1 cellular context compared by ENCODE assay signal in the genomic region with DNA sequence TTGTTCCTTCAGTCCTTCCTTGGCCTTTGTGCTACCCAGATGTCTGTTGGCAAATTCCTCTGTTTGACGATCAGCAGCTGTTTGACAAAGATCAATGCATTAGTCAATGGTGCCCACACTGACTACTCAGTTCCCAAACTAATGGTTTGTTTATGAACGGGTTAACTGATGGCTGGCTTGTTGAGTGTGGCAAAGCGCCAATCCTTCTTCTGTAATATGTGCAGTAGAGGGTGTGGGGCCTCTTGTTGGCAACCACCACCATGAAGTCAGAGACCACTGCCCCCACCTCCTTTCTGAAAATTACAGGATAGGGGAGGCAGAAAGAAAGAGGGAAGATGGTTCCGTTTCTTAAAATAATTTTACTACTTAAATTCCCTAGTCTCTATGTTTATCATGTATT.
TF ChIP-seq lines count a peak whose summit lies in the region.

No MANE protein-coding gene starts in this region.

TF ChIP-seq in IMR-90, 13 proteins besides CTCF, POLR2A, EP300 and RAD21:
- TF ChIP-seq, protein P1, sequence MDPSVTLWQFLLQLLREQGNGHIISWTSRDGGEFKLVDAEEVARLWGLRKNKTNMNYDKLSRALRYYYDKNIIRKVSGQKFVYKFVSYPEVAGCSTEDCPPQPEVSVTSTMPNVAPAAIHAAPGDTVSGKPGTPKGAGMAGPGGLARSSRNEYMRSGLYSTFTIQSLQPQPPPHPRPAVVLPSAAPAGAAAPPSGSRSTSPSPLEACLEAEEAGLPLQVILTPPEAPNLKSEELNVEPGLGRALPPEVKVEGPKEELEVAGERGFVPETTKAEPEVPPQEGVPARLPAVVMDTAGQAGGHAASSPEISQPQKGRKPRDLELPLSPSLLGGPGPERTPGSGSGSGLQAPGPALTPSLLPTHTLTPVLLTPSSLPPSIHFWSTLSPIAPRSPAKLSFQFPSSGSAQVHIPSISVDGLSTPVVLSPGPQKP (IDR thresholded peaks at IDR 0.05; ENCODE audit: borderline replicate concordance, low read depth, low read length): no peak
- TF ChIP-seq RFX5 (IDR thresholded peaks at IDR 0.05; ENCODE audit: low read depth, low read length): no peak
- TF ChIP-seq, protein P2, sequence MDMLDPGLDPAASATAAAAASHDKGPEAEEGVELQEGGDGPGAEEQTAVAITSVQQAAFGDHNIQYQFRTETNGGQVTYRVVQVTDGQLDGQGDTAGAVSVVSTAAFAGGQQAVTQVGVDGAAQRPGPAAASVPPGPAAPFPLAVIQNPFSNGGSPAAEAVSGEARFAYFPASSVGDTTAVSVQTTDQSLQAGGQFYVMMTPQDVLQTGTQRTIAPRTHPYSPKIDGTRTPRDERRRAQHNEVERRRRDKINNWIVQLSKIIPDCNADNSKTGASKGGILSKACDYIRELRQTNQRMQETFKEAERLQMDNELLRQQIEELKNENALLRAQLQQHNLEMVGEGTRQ (IDR thresholded peaks at IDR 0.05; ENCODE audit: low read depth, low read length): no peak
- no peak for TF ChIP-seq MXI1 (IDR thresholded peaks at IDR 0.05; ENCODE audit: borderline replicate concordance, low read depth, low read length)
- no peak for TF ChIP-seq FOS (IDR thresholded peaks at IDR 0.05; ENCODE audit: low read depth, low read length)
- TF ChIP-seq CEBPB (IDR thresholded peaks at IDR 0.05; ENCODE audit: low read depth, low read length): no peak
- no peak for TF ChIP-seq MAZ (IDR thresholded peaks at IDR 0.05; ENCODE audit: borderline replicate concordance, low read depth, low read length)
- TF ChIP-seq RCOR1 (IDR thresholded peaks at IDR 0.05; ENCODE audit: insufficient replicate concordance, low read length): no peak
- TF ChIP-seq CHD1 (IDR thresholded peaks at IDR 0.05; ENCODE audit: low read depth, low read length): no peak
